Comparison of ENCODE assay signal across 23 cellular contexts in the genomic region with DNA sequence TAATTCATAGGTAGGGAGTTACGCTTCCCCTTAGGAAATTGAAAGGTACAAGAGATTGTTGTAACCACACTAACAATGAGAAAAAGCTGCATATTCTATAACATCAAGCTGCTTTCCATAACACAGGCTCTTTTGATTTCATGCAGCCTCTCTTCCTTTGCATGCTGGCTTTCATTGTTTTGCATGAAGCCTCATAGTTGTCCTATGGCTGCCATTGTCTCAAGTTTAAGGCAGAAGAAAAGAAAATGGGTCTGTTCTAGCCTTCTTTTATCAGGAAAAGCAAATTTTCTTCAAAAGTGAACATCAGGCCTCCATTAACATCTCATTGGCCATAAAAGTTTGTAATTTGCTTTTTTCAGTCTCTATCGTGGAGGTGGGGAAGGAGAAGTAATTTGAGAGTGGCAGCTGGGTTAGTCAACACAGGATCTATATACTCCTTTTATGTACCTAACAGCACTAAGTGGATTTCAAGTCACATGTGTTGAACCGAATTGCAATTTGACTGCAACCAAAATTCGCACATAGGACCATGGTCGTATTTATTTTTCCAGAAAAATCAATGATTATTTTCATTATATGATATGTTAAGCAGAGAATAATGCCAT.
"Had no signal": no experiment of that assay in that cellular context is flagged by ENCODE, and none has a peak within 500 bp of the region (broad histone marks: within the 10 kb centered on the region; RNA-seq: fewer than 3 reads in every experiment).

No MANE protein-coding gene starts in this region.

- DNase-seq: activated CD4-positive, alpha-beta T cell treated with anti-CD3 and anti-CD28 coated beads, Interleukin-2, amount 10 ng/mL, durations not matched to agents 24 days and 14 days; activated CD4-positive, CD25-positive, alpha-beta regulatory T cell; activated CD8-positive, alpha-beta memory T cell treated with anti-CD3 and anti-CD28 coated beads, Interleukin-2, amount 50 U/mL, for 4 hours; activated CD8-positive, alpha-beta T cell treated with anti-CD3 and anti-CD28 coated beads, Interleukin-2, amount 10 ng/mL, durations not matched to agents 7 days and 5 days; activated gamma-delta T cell; activated T-cell treated with anti-CD3 and anti-CD28 coated beads, Interleukin-2, amount 50 U/mL, for 48 hours; amniotic stem cell; body of pancreas; caudate nucleus; left cardiac atrium; lower lobe of right lung; ovary; right lobe of liver; stimulated activated CD4-positive, alpha-beta T cell treated with anti-CD3 and anti-CD28 coated beads, Interleukin-4, amount 100 ng/mL, for 4 hours; stimulated activated CD8-positive, alpha-beta memory T cell treated with anti-CD3 and anti-CD28 coated beads, Interleukin-4, amount 100 ng/mL, for 48 hours; stimulated activated naive CD4-positive, alpha-beta T cell treated with Interleukin-2 at 50 U/mL for 16 hours; substantia nigra had no signal

- ATAC-seq: activated CD8-positive, alpha-beta T cell treated with anti-CD3 and anti-CD28 coated beads, Interleukin-2, amount 10 ng/mL, durations not matched to agents 7 days and 5 days; body of pancreas; left cardiac atrium; lower lobe of right lung; right lobe of liver had no signal

- H3K27me3 Mint-ChIP-seq: activated CD4-positive, alpha-beta T cell treated with anti-CD3 and anti-CD28 coated beads, Interleukin-2, amount 10 ng/mL, durations not matched to agents 24 days and 14 days had no signal

- H3K9me3 ChIP-seq: body of pancreas, lower lobe of right lung, ovary, right lobe of liver, tibial nerve had no signal

- H3K36me3 ChIP-seq: lower lobe of right lung, ovary, right lobe of liver, tibial nerve had no signal

- H3K4me2 ChIP-seq: smooth muscle cell had no signal

- H3K9me3 Mint-ChIP-seq: activated CD4-positive, alpha-beta T cell treated with anti-CD3 and anti-CD28 coated beads, Interleukin-2, amount 10 ng/mL, durations not matched to agents 24 days and 14 days; mesothelial cell of epicardium had no signal

- H3K27ac Mint-ChIP-seq: activated CD4-positive, alpha-beta T cell treated with anti-CD3 and anti-CD28 coated beads, Interleukin-2, amount 10 ng/mL, durations not matched to agents 24 days and 14 days; activated CD8-positive, alpha-beta T cell treated with anti-CD3 and anti-CD28 coated beads, Interleukin-2, amount 10 ng/mL, durations not matched to agents 7 days and 5 days; activated naive CD8-positive, alpha-beta T cell; mesothelial cell of epicardium had no signal

- H3K4me1 ChIP-seq: body of pancreas, lower lobe of right lung, tibial nerve had no signal

- FAIRE-seq: colon, TTC549 had no signal

- H3K36me3 Mint-ChIP-seq: activated naive CD8-positive, alpha-beta T cell; mesothelial cell of epicardium had no signal

- H3K27ac ChIP-seq: body of pancreas, lower lobe of right lung, ovary, right lobe of liver, tibial nerve had no signal

- H3K4me1 Mint-ChIP-seq: activated CD4-positive, alpha-beta T cell treated with anti-CD3 and anti-CD28 coated beads, Interleukin-2, amount 10 ng/mL, durations not matched to agents 24 days and 14 days had no signal

- H3K4me3 Mint-ChIP-seq: activated CD4-positive, alpha-beta T cell treated with anti-CD3 and anti-CD28 coated beads, Interleukin-2, amount 10 ng/mL, durations not matched to agents 24 days and 14 days; activated CD8-positive, alpha-beta T cell treated with anti-CD3 and anti-CD28 coated beads, Interleukin-2, amount 10 ng/mL, durations not matched to agents 7 days and 5 days; activated naive CD8-positive, alpha-beta T cell; mesothelial cell of epicardium had no signal

- H3K4me3 ChIP-seq: body of pancreas, lower lobe of right lung, ovary, right lobe of liver, smooth muscle cell, tibial nerve had no signal

- H3K27me3 ChIP-seq: body of pancreas, ovary, right lobe of liver, tibial nerve had no signal
